In the genomic region with DNA sequence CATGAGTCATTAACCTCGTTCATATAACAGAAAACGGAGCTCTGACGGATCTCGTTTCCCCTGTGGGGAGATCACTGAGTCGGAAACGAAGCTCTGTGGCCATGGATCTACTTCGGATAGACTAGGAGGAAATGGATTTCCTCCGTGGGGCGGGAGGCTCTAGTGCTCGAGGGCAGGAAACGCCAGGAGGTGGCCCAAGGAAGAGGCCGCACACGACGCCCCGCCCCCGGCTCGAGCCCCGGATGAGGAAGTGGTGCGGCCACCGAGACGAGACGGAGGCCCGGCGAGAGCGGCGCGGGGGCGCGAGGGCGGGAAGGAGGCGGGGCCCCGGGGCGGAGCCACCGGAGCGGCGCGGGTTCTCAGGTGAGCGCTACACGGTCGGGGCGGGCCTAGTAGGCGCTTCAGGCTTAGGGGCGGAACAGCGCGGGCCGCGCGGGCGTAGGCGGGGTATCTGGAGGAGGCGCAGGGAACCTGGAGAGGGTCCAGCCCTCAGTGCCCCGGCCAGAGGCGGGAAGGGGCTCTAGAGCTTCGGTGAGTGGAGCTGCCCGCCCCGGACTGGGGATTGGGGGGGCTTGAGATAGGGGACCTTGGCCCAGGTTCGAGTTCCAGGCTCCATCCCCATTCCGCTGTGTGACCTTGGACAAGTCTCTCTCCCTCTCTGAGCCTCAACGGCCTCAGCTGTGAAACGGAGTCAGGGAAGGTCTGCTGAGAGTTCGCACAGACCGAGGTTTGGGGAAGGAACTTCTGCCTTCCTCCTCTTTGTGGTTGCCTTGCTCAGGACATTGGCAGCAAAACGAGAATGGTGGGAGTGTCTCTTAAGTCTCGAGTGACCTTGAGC, we compare ENCODE assay signal across 8 cellular contexts. TPM values are rescaled to one million over a fixed set of nuclear protein-coding genes. Genes with fewer than 3 reads are reported as not detected.
DNase-seq lines count a peak whose midpoint lies in the region; ATAC-seq and TF ChIP-seq lines count a peak whose summit lies in the region.

A gene (plus strand): TSS at position 386 of the 838 bp plus-strand sequence. CDS start 903 bp downstream, outside the sequence.

- no peaks in the 10 kb centered on the region for H3K36me3 Mint-ChIP-seq in activated naive CD4-positive, alpha-beta T cell treated with anti-CD3 and anti-CD28 coated beads, Interleukin-2, amount 50 U/mL, for 24 hours

- peak in 1 of 2 donors; percentile 83 for TF ChIP-seq POLR2A in suprapubic skin (IDR thresholded peaks at IDR 0.05)

- no peaks in the 10 kb centered on the region for H3K27me3 Mint-ChIP-seq in activated naive CD4-positive, alpha-beta T cell treated with anti-CD3 and anti-CD28 coated beads, Interleukin-2, amount 50 U/mL, for 24 hours

- peak within 1 kb of the TSS; percentile 99 for H3K27ac Mint-ChIP-seq in activated naive CD4-positive, alpha-beta T cell treated with anti-CD3 and anti-CD28 coated beads, Interleukin-2, amount 50 U/mL, for 24 hours

- no peak for TF ChIP-seq CTCF in suprapubic skin (IDR thresholded peaks at IDR 0.05)

- peaks cover 10% of the 10 kb centered on the region for H3K36me3 ChIP-seq in suprapubic skin

- no peaks in the 10 kb centered on the region for H3K27me3 ChIP-seq in suprapubic skin

- H3K4me1 ChIP-seq in suprapubic skin, result peaks cover 40% of the 10 kb centered on the region

- H3K4me3 ChIP-seq in suprapubic skin, result peak within 1 kb of the TSS; percentile 88

- H3K4me1 Mint-ChIP-seq in activated naive CD4-positive, alpha-beta T cell treated with anti-CD3 and anti-CD28 coated beads, Interleukin-2, amount 50 U/mL, for 24 hours, result peaks cover 41% of the 10 kb centered on the region

- WGBS in suprapubic skin, result under 1% methylated on average over 20 of the region's 64 CpGs

- no peaks in the 10 kb centered on the region for H3K9me3 Mint-ChIP-seq in activated naive CD4-positive, alpha-beta T cell treated with anti-CD3 and anti-CD28 coated beads, Interleukin-2, amount 50 U/mL, for 24 hours

- H3K27ac ChIP-seq in suprapubic skin, result peak within 1 kb of the TSS; percentile 95

- ATAC-seq in HG02571 (IDR thresholded peaks at IDR 0.05; ENCODE audit: unreplicated experiment) (peak; percentile 70), SK-N-SH treated with all-trans-retinoic acid at 6 μM for 48 hours (peak; percentile 82)

- peak within 1 kb of the TSS; percentile 96 for H3K4me3 Mint-ChIP-seq in activated naive CD4-positive, alpha-beta T cell treated with anti-CD3 and anti-CD28 coated beads, Interleukin-2, amount 50 U/mL, for 24 hours

- TF ChIP-seq EP300 in suprapubic skin (IDR thresholded peaks at IDR 0.05), result no peak

- H3K9me3 ChIP-seq in suprapubic skin, result no peaks in the 10 kb centered on the region

- peak; percentile 86 for DNase-seq in GM04504 (ENCODE audit: low read depth)
- peak; percentile 94 for DNase-seq in NCI-H1092 treated with DMSO at 0.1 percent for 48 hours (lab: John Stamatoyannopoulos, UW)
- peak; percentile 94 for DNase-seq in globus pallidus (ENCODE audit: low spot score)
- peak; percentile 92 for DNase-seq in occipital lobe (lab: John Stamatoyannopoulos, UW)
- peak; percentile 96 for DNase-seq in suprapubic skin (ENCODE audit: low spot score in 2 of 2)

TF ChIP-seq in SK-N-SH treated with all-trans-retinoic acid at 6 μM for 48 hours, 23 proteins besides CTCF, POLR2A, EP300 and RAD21 (continues in another document):
- TF ChIP-seq, protein P1, sequence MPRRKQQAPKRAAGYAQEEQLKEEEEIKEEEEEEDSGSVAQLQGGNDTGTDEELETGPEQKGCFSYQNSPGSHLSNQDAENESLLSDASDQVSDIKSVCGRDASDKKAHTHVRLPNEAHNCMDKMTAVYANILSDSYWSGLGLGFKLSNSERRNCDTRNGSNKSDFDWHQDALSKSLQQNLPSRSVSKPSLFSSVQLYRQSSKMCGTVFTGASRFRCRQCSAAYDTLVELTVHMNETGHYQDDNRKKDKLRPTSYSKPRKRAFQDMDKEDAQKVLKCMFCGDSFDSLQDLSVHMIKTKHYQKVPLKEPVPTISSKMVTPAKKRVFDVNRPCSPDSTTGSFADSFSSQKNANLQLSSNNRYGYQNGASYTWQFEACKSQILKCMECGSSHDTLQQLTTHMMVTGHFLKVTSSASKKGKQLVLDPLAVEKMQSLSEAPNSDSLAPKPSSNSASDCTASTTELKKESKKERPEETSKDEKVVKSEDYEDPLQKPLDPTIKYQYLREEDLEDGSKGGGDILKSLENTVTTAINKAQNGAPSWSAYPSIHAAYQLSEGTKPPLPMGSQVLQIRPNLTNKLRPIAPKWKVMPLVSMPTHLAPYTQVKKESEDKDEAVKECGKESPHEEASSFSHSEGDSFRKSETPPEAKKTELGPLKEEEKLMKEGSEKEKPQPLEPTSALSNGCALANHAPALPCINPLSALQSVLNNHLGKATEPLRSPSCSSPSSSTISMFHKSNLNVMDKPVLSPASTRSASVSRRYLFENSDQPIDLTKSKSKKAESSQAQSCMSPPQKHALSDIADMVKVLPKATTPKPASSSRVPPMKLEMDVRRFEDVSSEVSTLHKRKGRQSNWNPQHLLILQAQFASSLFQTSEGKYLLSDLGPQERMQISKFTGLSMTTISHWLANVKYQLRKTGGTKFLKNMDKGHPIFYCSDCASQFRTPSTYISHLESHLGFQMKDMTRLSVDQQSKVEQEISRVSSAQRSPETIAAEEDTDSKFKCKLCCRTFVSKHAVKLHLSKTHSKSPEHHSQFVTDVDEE (CRISPR knock-in tag; IDR thresholded peaks at IDR 0.05), result no peak
- TF ChIP-seq, protein P2, sequence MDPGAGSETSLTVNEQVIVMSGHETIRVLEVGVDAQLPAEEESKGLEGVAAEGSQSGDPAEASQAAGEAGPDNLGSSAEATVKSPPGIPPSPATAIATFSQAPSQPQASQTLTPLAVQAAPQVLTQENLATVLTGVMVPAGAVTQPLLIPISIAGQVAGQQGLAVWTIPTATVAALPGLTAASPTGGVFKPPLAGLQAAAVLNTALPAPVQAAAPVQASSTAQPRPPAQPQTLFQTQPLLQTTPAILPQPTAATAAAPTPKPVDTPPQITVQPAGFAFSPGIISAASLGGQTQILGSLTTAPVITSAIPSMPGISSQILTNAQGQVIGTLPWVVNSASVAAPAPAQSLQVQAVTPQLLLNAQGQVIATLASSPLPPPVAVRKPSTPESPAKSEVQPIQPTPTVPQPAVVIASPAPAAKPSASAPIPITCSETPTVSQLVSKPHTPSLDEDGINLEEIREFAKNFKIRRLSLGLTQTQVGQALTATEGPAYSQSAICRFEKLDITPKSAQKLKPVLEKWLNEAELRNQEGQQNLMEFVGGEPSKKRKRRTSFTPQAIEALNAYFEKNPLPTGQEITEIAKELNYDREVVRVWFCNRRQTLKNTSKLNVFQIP (CRISPR knock-in tag; IDR thresholded peaks at IDR 0.05; ENCODE audit: borderline replicate concordance, low read depth), result no peak
- no peak for TF ChIP-seq BACH2 (CRISPR knock-in tag; IDR thresholded peaks at IDR 0.05; ENCODE audit: borderline replicate concordance)
- no peak for TF ChIP-seq TOX (CRISPR knock-in tag; IDR thresholded peaks at IDR 0.05; ENCODE audit: borderline replicate concordance)
- TF ChIP-seq ZNF70 (CRISPR knock-in tag; IDR thresholded peaks at IDR 0.05), result no peak
- TF ChIP-seq, protein P3, sequence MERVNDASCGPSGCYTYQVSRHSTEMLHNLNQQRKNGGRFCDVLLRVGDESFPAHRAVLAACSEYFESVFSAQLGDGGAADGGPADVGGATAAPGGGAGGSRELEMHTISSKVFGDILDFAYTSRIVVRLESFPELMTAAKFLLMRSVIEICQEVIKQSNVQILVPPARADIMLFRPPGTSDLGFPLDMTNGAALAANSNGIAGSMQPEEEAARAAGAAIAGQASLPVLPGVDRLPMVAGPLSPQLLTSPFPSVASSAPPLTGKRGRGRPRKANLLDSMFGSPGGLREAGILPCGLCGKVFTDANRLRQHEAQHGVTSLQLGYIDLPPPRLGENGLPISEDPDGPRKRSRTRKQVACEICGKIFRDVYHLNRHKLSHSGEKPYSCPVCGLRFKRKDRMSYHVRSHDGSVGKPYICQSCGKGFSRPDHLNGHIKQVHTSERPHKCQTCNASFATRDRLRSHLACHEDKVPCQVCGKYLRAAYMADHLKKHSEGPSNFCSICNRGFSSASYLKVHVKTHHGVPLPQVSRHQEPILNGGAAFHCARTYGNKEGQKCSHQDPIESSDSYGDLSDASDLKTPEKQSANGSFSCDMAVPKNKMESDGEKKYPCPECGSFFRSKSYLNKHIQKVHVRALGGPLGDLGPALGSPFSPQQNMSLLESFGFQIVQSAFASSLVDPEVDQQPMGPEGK (CRISPR knock-in tag; IDR thresholded peaks at IDR 0.05; ENCODE audit: borderline replicate concordance), result no peak
- TF ChIP-seq ISL1 (CRISPR knock-in tag; IDR thresholded peaks at IDR 0.05), result no peak
- TF ChIP-seq ARNTL (CRISPR knock-in tag; IDR thresholded peaks at IDR 0.05; ENCODE audit: borderline replicate concordance, low read depth), result no peak
- TF ChIP-seq ZC3H10 (CRISPR knock-in tag; IDR thresholded peaks at IDR 0.05), result no peak
- TF ChIP-seq ZNF8 (CRISPR knock-in tag; IDR thresholded peaks at IDR 0.05), result no peak
- TF ChIP-seq OSR1 (CRISPR knock-in tag; IDR thresholded peaks at IDR 0.05), result no peak
- 0 out of 2 replicates have a peak, but pooled peaks have one; percentile 54 for TF ChIP-seq ESRRG (CRISPR knock-in tag; IDR thresholded peaks at IDR 0.05)
- TF ChIP-seq GLIS3 (CRISPR knock-in tag; IDR thresholded peaks at IDR 0.05), result 0 out of 2 replicates have a peak, but pooled peaks have one; percentile 64
- no peak for TF ChIP-seq TCF4 (CRISPR knock-in tag; IDR thresholded peaks at IDR 0.05; ENCODE audit: borderline replicate concordance)
- TF ChIP-seq ZNF565 (CRISPR knock-in tag; conservative IDR thresholded peaks at IDR 0.05; ENCODE audit: low read depth), result no peak
- no peak for TF ChIP-seq CSDC2 (CRISPR knock-in tag; IDR thresholded peaks at IDR 0.05)
- TF ChIP-seq, protein P4, sequence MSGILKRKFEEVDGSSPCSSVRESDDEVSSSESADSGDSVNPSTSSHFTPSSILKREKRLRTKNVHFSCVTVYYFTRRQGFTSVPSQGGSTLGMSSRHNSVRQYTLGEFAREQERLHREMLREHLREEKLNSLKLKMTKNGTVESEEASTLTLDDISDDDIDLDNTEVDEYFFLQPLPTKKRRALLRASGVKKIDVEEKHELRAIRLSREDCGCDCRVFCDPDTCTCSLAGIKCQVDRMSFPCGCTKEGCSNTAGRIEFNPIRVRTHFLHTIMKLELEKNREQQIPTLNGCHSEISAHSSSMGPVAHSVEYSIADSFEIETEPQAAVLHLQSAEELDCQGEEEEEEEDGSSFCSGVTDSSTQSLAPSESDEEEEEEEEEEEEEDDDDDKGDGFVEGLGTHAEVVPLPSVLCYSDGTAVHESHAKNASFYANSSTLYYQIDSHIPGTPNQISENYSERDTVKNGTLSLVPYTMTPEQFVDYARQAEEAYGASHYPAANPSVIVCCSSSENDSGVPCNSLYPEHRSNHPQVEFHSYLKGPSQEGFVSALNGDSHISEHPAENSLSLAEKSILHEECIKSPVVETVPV (CRISPR knock-in tag; IDR thresholded peaks at IDR 0.05), result 0 out of 2 replicates have a peak, but pooled peaks have one; percentile 41
- TF ChIP-seq SNAI2 (CRISPR knock-in tag; IDR thresholded peaks at IDR 0.05), result no peak
- TF ChIP-seq PPARA (CRISPR knock-in tag; IDR thresholded peaks at IDR 0.05; ENCODE audit: borderline replicate concordance), result no peak
- TF ChIP-seq ZFP3 (CRISPR knock-in tag; IDR thresholded peaks at IDR 0.05), result 0 out of 2 replicates have a peak, but pooled peaks have one; percentile 17

RNA-seq across cellular contexts. Expression of the gene that starts here (rescaled TPM):
- total RNA-seq in occipital lobe (24.6 TPM), suprapubic skin (10 to 100 TPM; 10.2 to 35.6 (median 15.5) TPM)

Comparison
In these comparisons a context has a peak if more than half of its experiments do, and no peak if none do; other contexts are left out.
1. Peak in every context shown above with its lines: DNase-seq, ATAC-seq, H3K4me3 ChIP-seq and H3K27ac ChIP-seq.